1 cellular context compared by ENCODE assay signal in the genomic region with DNA sequence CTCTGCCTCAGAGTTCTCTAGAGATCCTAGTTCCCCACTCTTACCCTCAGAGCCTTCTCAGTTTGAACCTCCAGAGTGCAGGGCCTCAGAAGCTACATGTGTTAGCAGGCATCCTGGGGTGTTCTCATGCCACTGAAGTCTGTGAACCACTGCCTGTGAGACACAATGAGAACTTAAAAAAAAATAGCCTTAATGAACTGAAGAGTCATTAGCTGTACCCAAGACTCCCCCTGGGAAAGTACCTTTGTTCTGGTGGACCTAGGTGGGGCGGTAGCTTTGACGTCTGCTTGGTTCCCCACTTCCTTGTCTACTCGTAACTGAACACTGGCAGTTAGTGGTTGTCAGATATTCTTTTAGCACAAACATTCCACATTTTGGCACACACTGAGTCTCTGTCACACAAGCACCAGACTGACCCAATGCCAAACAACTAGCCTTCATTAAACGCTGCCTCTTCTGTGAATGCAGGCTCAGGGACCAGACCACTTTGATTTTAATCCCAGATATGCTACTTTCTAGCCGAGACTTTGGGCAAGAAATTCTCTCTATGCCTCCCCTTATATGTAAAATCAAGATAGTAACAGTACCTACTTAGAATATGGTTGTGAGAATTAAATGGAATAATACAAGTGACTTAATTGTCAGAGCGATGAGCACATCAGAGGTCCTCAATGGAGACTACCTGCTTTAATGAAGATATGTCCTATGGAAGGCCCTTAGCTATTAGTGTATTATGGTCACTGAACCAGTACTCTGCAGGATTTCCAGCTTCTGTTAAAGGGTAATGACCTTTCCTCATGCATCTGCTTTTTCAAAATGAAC.
TF ChIP-seq lines count a peak whose summit lies in the region.

No MANE protein-coding gene starts in this region.

TF ChIP-seq in GM12878, 131 proteins besides CTCF, POLR2A, EP300 and RAD21 (continued from another document and continues in another):
- no peak for TF ChIP-seq CBX3 (IDR thresholded peaks at IDR 0.05; ENCODE audit: borderline replicate concordance, low read depth)
- peak; percentile 81; the same call in 1 of the 2 replicates for TF ChIP-seq ZBED1 (IDR thresholded peaks at IDR 0.05; ENCODE audit: borderline replicate concordance)
- TF ChIP-seq YY1 (IDR thresholded peaks at IDR 0.05; ENCODE audit: low read depth, low read length), result peak; percentile 42
- TF ChIP-seq, protein P1, sequence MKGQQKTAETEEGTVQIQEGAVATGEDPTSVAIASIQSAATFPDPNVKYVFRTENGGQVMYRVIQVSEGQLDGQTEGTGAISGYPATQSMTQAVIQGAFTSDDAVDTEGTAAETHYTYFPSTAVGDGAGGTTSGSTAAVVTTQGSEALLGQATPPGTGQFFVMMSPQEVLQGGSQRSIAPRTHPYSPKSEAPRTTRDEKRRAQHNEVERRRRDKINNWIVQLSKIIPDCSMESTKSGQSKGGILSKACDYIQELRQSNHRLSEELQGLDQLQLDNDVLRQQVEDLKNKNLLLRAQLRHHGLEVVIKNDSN (IDR thresholded peaks at IDR 0.05; ENCODE audit: borderline replicate concordance, extremely low read length, insufficient read depth, low read depth, low read length), result no peak
- TF ChIP-seq MEF2A (IDR thresholded peaks at IDR 0.05; ENCODE audit: insufficient read depth, low read depth, low read length), result peak; percentile 85
- TF ChIP-seq CBX5 (IDR thresholded peaks at IDR 0.05; ENCODE audit: low read depth), result peak; percentile 96
- peak; percentile 74; the same call in 1 of the 2 replicates for TF ChIP-seq POLR2AphosphoS2 (IDR thresholded peaks at IDR 0.05; ENCODE audit: low read depth, low read length)
- no peak; the same call in 1 of the 2 replicates for TF ChIP-seq SMC3 (IDR thresholded peaks at IDR 0.05; ENCODE audit: borderline replicate concordance, low read length)
- no peak for TF ChIP-seq ZNF207 (IDR thresholded peaks at IDR 0.05; ENCODE audit: borderline replicate concordance)
- peak; percentile 63 for TF ChIP-seq TCF7 (IDR thresholded peaks at IDR 0.05; ENCODE audit: borderline replicate concordance)
- peak in 1 of 2 experiments; percentile 89; a peak in 2 of 4 replicates for TF ChIP-seq ETV6 (conservative IDR thresholded peaks at IDR 0.05 in 1 of 2, IDR thresholded peaks at IDR 0.05 in 1 of 2; ENCODE audit: borderline replicate concordance in 1 of 2, low read depth in 1 of 2)
- TF ChIP-seq STAT1 (conservative IDR thresholded peaks at IDR 0.05), result no peak; the same call in 1 of the 2 replicates
- no peak for TF ChIP-seq SUPT20H (IDR thresholded peaks at IDR 0.05; ENCODE audit: borderline replicate concordance, control insufficient read depth, low read depth, low read length)
- TF ChIP-seq SMARCA5 (IDR thresholded peaks at IDR 0.05), result 0 out of 2 replicates have a peak, but pooled peaks have one; percentile 54
- no peak for TF ChIP-seq E2F4 (IDR thresholded peaks at IDR 0.05; ENCODE audit: low read depth, low read length)
- peak; percentile 94 for TF ChIP-seq IRF4 (IDR thresholded peaks at IDR 0.05; ENCODE audit: low read depth, low read length)
- no peak for TF ChIP-seq LARP7 (IDR thresholded peaks at IDR 0.05)
- no peak for TF ChIP-seq MXI1 (IDR thresholded peaks at IDR 0.05; ENCODE audit: low read depth, low read length)
- no peak for TF ChIP-seq KAT2A (conservative IDR thresholded peaks at IDR 0.05; ENCODE audit: control insufficient read depth, low read depth, low read length)
- peak; percentile 97 for TF ChIP-seq MLLT1 (IDR thresholded peaks at IDR 0.05)
- TF ChIP-seq ZBTB4 (CRISPR knock-in tag; IDR thresholded peaks at IDR 0.05), result peak; percentile 78; the same call in 1 of the 2 replicates
- peak; percentile 82; the same call in 1 of the 2 replicates for TF ChIP-seq YBX1 (IDR thresholded peaks at IDR 0.05)
- TF ChIP-seq TCF12 (IDR thresholded peaks at IDR 0.05; ENCODE audit: low read depth, low read length), result peak; percentile 88; the same call in 1 of the 2 replicates
- TF ChIP-seq CREB1 (IDR thresholded peaks at IDR 0.05; ENCODE audit: low read depth), result peak; percentile 92
- peak; percentile 99 for TF ChIP-seq NBN (IDR thresholded peaks at IDR 0.05)
- TF ChIP-seq, protein P2, sequence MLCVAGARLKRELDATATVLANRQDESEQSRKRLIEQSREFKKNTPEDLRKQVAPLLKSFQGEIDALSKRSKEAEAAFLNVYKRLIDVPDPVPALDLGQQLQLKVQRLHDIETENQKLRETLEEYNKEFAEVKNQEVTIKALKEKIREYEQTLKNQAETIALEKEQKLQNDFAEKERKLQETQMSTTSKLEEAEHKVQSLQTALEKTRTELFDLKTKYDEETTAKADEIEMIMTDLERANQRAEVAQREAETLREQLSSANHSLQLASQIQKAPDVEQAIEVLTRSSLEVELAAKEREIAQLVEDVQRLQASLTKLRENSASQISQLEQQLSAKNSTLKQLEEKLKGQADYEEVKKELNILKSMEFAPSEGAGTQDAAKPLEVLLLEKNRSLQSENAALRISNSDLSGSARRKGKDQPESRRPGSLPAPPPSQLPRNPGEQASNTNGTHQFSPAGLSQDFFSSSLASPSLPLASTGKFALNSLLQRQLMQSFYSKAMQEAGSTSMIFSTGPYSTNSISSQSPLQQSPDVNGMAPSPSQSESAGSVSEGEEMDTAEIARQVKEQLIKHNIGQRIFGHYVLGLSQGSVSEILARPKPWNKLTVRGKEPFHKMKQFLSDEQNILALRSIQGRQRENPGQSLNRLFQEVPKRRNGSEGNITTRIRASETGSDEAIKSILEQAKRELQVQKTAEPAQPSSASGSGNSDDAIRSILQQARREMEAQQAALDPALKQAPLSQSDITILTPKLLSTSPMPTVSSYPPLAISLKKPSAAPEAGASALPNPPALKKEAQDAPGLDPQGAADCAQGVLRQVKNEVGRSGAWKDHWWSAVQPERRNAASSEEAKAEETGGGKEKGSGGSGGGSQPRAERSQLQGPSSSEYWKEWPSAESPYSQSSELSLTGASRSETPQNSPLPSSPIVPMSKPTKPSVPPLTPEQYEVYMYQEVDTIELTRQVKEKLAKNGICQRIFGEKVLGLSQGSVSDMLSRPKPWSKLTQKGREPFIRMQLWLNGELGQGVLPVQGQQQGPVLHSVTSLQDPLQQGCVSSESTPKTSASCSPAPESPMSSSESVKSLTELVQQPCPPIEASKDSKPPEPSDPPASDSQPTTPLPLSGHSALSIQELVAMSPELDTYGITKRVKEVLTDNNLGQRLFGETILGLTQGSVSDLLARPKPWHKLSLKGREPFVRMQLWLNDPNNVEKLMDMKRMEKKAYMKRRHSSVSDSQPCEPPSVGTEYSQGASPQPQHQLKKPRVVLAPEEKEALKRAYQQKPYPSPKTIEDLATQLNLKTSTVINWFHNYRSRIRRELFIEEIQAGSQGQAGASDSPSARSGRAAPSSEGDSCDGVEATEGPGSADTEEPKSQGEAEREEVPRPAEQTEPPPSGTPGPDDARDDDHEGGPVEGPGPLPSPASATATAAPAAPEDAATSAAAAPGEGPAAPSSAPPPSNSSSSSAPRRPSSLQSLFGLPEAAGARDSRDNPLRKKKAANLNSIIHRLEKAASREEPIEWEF (IDR thresholded peaks at IDR 0.05; ENCODE audit: insufficient replicate concordance, low read depth, low read length), result peak; percentile 97
- TF ChIP-seq, protein P3, sequence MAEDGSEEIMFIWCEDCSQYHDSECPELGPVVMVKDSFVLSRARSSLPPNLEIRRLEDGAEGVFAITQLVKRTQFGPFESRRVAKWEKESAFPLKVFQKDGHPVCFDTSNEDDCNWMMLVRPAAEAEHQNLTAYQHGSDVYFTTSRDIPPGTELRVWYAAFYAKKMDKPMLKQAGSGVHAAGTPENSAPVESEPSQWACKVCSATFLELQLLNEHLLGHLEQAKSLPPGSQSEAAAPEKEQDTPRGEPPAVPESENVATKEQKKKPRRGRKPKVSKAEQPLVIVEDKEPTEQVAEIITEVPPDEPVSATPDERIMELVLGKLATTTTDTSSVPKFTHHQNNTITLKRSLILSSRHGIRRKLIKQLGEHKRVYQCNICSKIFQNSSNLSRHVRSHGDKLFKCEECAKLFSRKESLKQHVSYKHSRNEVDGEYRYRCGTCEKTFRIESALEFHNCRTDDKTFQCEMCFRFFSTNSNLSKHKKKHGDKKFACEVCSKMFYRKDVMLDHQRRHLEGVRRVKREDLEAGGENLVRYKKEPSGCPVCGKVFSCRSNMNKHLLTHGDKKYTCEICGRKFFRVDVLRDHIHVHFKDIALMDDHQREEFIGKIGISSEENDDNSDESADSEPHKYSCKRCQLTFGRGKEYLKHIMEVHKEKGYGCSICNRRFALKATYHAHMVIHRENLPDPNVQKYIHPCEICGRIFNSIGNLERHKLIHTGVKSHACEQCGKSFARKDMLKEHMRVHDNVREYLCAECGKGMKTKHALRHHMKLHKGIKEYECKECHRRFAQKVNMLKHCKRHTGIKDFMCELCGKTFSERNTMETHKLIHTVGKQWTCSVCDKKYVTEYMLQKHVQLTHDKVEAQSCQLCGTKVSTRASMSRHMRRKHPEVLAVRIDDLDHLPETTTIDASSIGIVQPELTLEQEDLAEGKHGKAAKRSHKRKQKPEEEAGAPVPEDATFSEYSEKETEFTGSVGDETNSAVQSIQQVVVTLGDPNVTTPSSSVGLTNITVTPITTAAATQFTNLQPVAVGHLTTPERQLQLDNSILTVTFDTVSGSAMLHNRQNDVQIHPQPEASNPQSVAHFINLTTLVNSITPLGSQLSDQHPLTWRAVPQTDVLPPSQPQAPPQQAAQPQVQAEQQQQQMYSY (CRISPR knock-in tag; IDR thresholded peaks at IDR 0.05), result no peak; the same call in 1 of the 2 replicates
- peak; percentile 90 for TF ChIP-seq SPI1 (IDR thresholded peaks at IDR 0.05; ENCODE audit: borderline replicate concordance, insufficient read depth, low read depth, low read length)
- TF ChIP-seq NFIC (IDR thresholded peaks at IDR 0.05; ENCODE audit: low read depth, low read length), result peak; percentile 97
- peak; percentile 99 for TF ChIP-seq ATF2 (IDR thresholded peaks at IDR 0.05; ENCODE audit: low read length)
- TF ChIP-seq CHD4 (IDR thresholded peaks at IDR 0.05), result no peak
- 0 out of 2 replicates have a peak, but pooled peaks have one; percentile 74 for TF ChIP-seq STAT3 (IDR thresholded peaks at IDR 0.05; ENCODE audit: low read depth, low read length)
- no peak for TF ChIP-seq PAX8 (IDR thresholded peaks at IDR 0.05)
- TF ChIP-seq, protein P4, sequence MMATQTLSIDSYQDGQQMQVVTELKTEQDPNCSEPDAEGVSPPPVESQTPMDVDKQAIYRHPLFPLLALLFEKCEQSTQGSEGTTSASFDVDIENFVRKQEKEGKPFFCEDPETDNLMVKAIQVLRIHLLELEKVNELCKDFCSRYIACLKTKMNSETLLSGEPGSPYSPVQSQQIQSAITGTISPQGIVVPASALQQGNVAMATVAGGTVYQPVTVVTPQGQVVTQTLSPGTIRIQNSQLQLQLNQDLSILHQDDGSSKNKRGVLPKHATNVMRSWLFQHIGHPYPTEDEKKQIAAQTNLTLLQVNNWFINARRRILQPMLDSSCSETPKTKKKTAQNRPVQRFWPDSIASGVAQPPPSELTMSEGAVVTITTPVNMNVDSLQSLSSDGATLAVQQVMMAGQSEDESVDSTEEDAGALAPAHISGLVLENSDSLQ (IDR thresholded peaks at IDR 0.05), result peak; percentile 71
- 0 out of 2 replicates have a peak, but pooled peaks have one; percentile 60 for TF ChIP-seq WRNIP1 (IDR thresholded peaks at IDR 0.05; ENCODE audit: borderline replicate concordance, low read depth, low read length)
- peak; percentile 95 for TF ChIP-seq EED (IDR thresholded peaks at IDR 0.05; ENCODE audit: low read depth)
- TF ChIP-seq FOS (IDR thresholded peaks at IDR 0.05; ENCODE audit: borderline replicate concordance, extremely low read depth, insufficient read length), result no peak
- TF ChIP-seq BRCA1 (IDR thresholded peaks at IDR 0.05; ENCODE audit: low read depth, low read length), result no peak
